ENCODE assay signal across 8 cellular contexts in genomic region chr15:101723874-101724674, GRCh38. TPM values are rescaled to one million over a fixed set of nuclear protein-coding genes. Genes with fewer than 3 reads are reported as not detected.
DNase-seq lines count a peak whose midpoint lies in the region; ATAC-seq and TF ChIP-seq lines count a peak whose summit lies in the region.

Gene TARS3 (minus strand): TSS chr15:101724473. CDS start chr15:101724387, 86 bp downstream.

- H3K4me1 Mint-ChIP-seq in activated CD4-positive, alpha-beta T cell treated with anti-CD3 and anti-CD28 coated beads, Interleukin-2, amount 10 ng/mL, durations not matched to agents 7 days and 5 days, result peaks cover 17% of the 10 kb centered on the region
- peaks cover 9% of the 10 kb centered on the region for H3K4me1 Mint-ChIP-seq in dendritic cell treated with granulocyte-macrophage colony-stimulating factor and Interleukin-4, amounts not matched to agents 40 ng/mL and 50 ng/mL, for 4 days (ENCODE audit: low read depth)

- H3K27ac Mint-ChIP-seq in activated CD4-positive, alpha-beta T cell treated with anti-CD3 and anti-CD28 coated beads, Interleukin-2, amount 10 ng/mL, durations not matched to agents 7 days and 5 days, result peak within 1 kb of the TSS; percentile 93
- peak within 1 kb of the TSS; percentile 80 for H3K27ac Mint-ChIP-seq in dendritic cell treated with granulocyte-macrophage colony-stimulating factor and Interleukin-4, amounts not matched to agents 40 ng/mL and 50 ng/mL, for 4 days

- under 1% methylated on average over 93 of the region's 93 CpGs for WGBS in liver

- TF ChIP-seq RAD21 in liver (IDR thresholded peaks at IDR 0.05), result no peak

- peak within 1 kb of the TSS; percentile 85 for H3K4me3 Mint-ChIP-seq in activated CD4-positive, alpha-beta T cell treated with anti-CD3 and anti-CD28 coated beads, Interleukin-2, amount 10 ng/mL, durations not matched to agents 7 days and 5 days
- peak within 1 kb of the TSS; percentile 79 for H3K4me3 Mint-ChIP-seq in dendritic cell treated with granulocyte-macrophage colony-stimulating factor and Interleukin-4, amounts not matched to agents 40 ng/mL and 50 ng/mL, for 4 days

- H3K36me3 ChIP-seq in BLaER1 treated with 17β-estradiol and CSF1 and Interleukin-3, amounts not matched to agents 10 nM and 100 nM, result peaks cover 28 to 38% (median 32%) of the 10 kb centered on the region in 11 experiments
- H3K36me3 ChIP-seq in liver (ENCODE audit: control insufficient read depth in 4 of 4, insufficient read depth in 3 of 4, low read depth in 1 of 4, low read length in 3 of 4), result peaks cover 2 to 21% (median 15%) of the 10 kb centered on the region in 4 donors

- CTCF ChIA-PET in activated CD4-positive, alpha-beta T cell treated with anti-CD3 and anti-CD28 coated beads, Interleukin-2, amount 10 ng/mL, durations not matched to agents 7 days and 5 days (lab: Charles Lee), result interaction anchor here (0.9 to 1.9 kb wide), 3 partner anchors 11 to 18 kb away, joined by 4 to 9 read pairs (median 8); no protein-coding TSS in a partner anchor

- peak within 1 kb of the TSS; percentile 79 to 90 (median 85) for H3K9ac ChIP-seq in BLaER1 treated with 17β-estradiol and CSF1 and Interleukin-3, amounts not matched to agents 10 nM and 100 nM
- H3K9ac ChIP-seq in liver (ENCODE audit: low read depth in 1 of 2, low read length in 2 of 2), result peak within 1 kb of the TSS; percentile 53 to 75

- no peak for TF ChIP-seq CTCF in liver (IDR thresholded peaks at IDR 0.05; ENCODE audit: low read depth, low read length, missing input control)

- H4K20me1 ChIP-seq in BLaER1 treated with 17β-estradiol and CSF1 and Interleukin-3, amounts not matched to agents 10 nM and 100 nM, result peaks cover 0 to 20% (median 0%) of the 10 kb centered on the region in 11 experiments; a peak in 6 of 22 replicates

- DNase-seq in GM19238 (ENCODE audit: insufficient read length, low spot score), result peak; percentile 82
- DNase-seq in NCI-H526 treated with DMSO at 0.1 percent for 48 hours (lab: John Stamatoyannopoulos, UW), result peak; percentile 80
- DNase-seq in activated CD4-positive, alpha-beta T cell treated with anti-CD3 and anti-CD28 coated beads, Interleukin-2, amount 10 ng/mL, durations not matched to agents 7 days and 5 days, result peak; percentile 94
- DNase-seq in stimulated activated CD4-positive, alpha-beta T cell treated with anti-CD3 and anti-CD28 coated beads, Interleukin-4, amount 100 ng/mL, for 24 hours, result peak; percentile 95

- H3K4me1 ChIP-seq in BLaER1 treated with 17β-estradiol and CSF1 and Interleukin-3, amounts not matched to agents 10 nM and 100 nM, result peaks cover 11 to 24% (median 14%) of the 10 kb centered on the region in 10 experiments
- H3K4me1 ChIP-seq in liver (ENCODE audit: control insufficient read depth in 4 of 4, insufficient read depth in 4 of 4, low read length in 3 of 4), result peaks cover 0 to 12% (median 9%) of the 10 kb centered on the region in 4 donors

- ATAC-seq in HG03439 (IDR thresholded peaks at IDR 0.05; ENCODE audit: unreplicated experiment), result peak; percentile 89

- peaks cover 28% of the 10 kb centered on the region for H3K36me3 Mint-ChIP-seq in activated CD4-positive, alpha-beta T cell treated with anti-CD3 and anti-CD28 coated beads, Interleukin-2, amount 10 ng/mL, durations not matched to agents 7 days and 5 days (ENCODE audit: low read depth)
- H3K36me3 Mint-ChIP-seq in dendritic cell treated with granulocyte-macrophage colony-stimulating factor and Interleukin-4, amounts not matched to agents 40 ng/mL and 50 ng/mL, for 4 days (ENCODE audit: low read depth), result peaks cover 32% of the 10 kb centered on the region

- intact Hi-C loops in dendritic cell treated with granulocyte-macrophage colony-stimulating factor and Interleukin-4, amounts not matched to agents 40 ng/mL and 50 ng/mL, for 4 days (cut with micrococcal nuclease), result loop anchor here (5.0 kb wide), 1 partner anchor 447 kb away; the partner anchor contains the start of gene SELENOS

- POLR2A ChIA-PET in activated CD4-positive, alpha-beta T cell treated with anti-CD3 and anti-CD28 coated beads, Interleukin-2, amount 10 ng/mL, durations not matched to agents 7 days and 5 days (lab: Charles Lee), result interaction anchor here (0.6 to 0.8 kb wide), 2 partner anchors 15 to 72 kb away, joined by 3 read pairs; partner anchors contain the start of gene TM2D3

- H3K4me2 ChIP-seq in BLaER1 treated with 17β-estradiol and CSF1 and Interleukin-3, amounts not matched to agents 10 nM and 100 nM, result peak within 1 kb of the TSS; percentile 84 to 97 (median 88)

- no peaks in the 10 kb centered on the region for H3K27me3 Mint-ChIP-seq in activated CD4-positive, alpha-beta T cell treated with anti-CD3 and anti-CD28 coated beads, Interleukin-2, amount 10 ng/mL, durations not matched to agents 7 days and 5 days
- H3K27me3 Mint-ChIP-seq in dendritic cell treated with granulocyte-macrophage colony-stimulating factor and Interleukin-4, amounts not matched to agents 40 ng/mL and 50 ng/mL, for 4 days, result no peaks in the 10 kb centered on the region

- H3K27me3 ChIP-seq in BLaER1 treated with 17β-estradiol and CSF1 and Interleukin-3, amounts not matched to agents 10 nM and 100 nM, result no peaks in the 10 kb centered on the region
- no peaks in the 10 kb centered on the region for H3K27me3 ChIP-seq in liver (ENCODE audit: control insufficient read depth in 4 of 4, insufficient read depth in 4 of 4, low read length in 3 of 4)

- peak within 1 kb of the TSS; percentile 78 to 89 (median 85) for H3K27ac ChIP-seq in BLaER1 treated with 17β-estradiol and CSF1 and Interleukin-3, amounts not matched to agents 10 nM and 100 nM
- peak within 1 kb of the TSS; percentile 93 to 96 for H3K27ac ChIP-seq in liver (ENCODE audit: low read depth in 1 of 2, low read length in 2 of 2)

- H3K9me3 ChIP-seq in BLaER1 treated with 17β-estradiol and CSF1 and Interleukin-3, amounts not matched to agents 10 nM and 100 nM (replicated peaks in 1 of 11), result peaks cover 11 to 28% (median 22%) of the 10 kb centered on the region in 11 experiments; a peak in 21 of 22 replicates
- no peaks in the 10 kb centered on the region for H3K9me3 ChIP-seq in liver (ENCODE audit: control insufficient read depth in 4 of 4, low read length in 3 of 4)

- peak within 1 kb of the TSS; percentile 67 to 77 (median 72) for H3K4me3 ChIP-seq in BLaER1 treated with 17β-estradiol and CSF1 and Interleukin-3, amounts not matched to agents 10 nM and 100 nM
- H3K4me3 ChIP-seq in liver (ENCODE audit: low read depth in 1 of 3, low read length in 3 of 3), result peak within 1 kb of the TSS; percentile 82 to 95 (median 95)

- H3K9me3 Mint-ChIP-seq in activated CD4-positive, alpha-beta T cell treated with anti-CD3 and anti-CD28 coated beads, Interleukin-2, amount 10 ng/mL, durations not matched to agents 7 days and 5 days, result peaks cover 7% of the 10 kb centered on the region
- H3K9me3 Mint-ChIP-seq in dendritic cell treated with granulocyte-macrophage colony-stimulating factor and Interleukin-4, amounts not matched to agents 40 ng/mL and 50 ng/mL, for 4 days, result peaks cover 14% of the 10 kb centered on the region

TF ChIP-seq in liver, 16 proteins besides CTCF, POLR2A, EP300 and RAD21:
- no peak for TF ChIP-seq HNF4A (conservative IDR thresholded peaks at IDR 0.05)
- TF ChIP-seq REST (IDR thresholded peaks at IDR 0.05), result peak; percentile 15
- TF ChIP-seq YY1 (IDR thresholded peaks at IDR 0.05), result peak; percentile 32

RNA-seq across cellular contexts. Expression of gene TARS3, which starts in this region (rescaled TPM):
- 10 to 100 TPM; 11.8 to 14.3 TPM for total RNA-seq in activated CD4-positive, alpha-beta T cell treated with anti-CD3 and anti-CD28 coated beads, Interleukin-2, amount 10 ng/mL, durations not matched to agents 7 days and 5 days
- total RNA-seq in liver, result 1 to 10 TPM; 5.4 to 7.8 TPM
- 1 to 10 TPM; 2.3 to 2.5 TPM for polyA plus RNA-seq in liver

Comparison
In these comparisons a context has a peak if more than half of its experiments do, and no peak if none do; other contexts are left out.
1. Peak in every context shown above with its lines: DNase-seq, ATAC-seq, H3K4me3 ChIP-seq and H3K27ac ChIP-seq.